ENCODE assay signal across 19 cellular contexts in the genomic region with DNA sequence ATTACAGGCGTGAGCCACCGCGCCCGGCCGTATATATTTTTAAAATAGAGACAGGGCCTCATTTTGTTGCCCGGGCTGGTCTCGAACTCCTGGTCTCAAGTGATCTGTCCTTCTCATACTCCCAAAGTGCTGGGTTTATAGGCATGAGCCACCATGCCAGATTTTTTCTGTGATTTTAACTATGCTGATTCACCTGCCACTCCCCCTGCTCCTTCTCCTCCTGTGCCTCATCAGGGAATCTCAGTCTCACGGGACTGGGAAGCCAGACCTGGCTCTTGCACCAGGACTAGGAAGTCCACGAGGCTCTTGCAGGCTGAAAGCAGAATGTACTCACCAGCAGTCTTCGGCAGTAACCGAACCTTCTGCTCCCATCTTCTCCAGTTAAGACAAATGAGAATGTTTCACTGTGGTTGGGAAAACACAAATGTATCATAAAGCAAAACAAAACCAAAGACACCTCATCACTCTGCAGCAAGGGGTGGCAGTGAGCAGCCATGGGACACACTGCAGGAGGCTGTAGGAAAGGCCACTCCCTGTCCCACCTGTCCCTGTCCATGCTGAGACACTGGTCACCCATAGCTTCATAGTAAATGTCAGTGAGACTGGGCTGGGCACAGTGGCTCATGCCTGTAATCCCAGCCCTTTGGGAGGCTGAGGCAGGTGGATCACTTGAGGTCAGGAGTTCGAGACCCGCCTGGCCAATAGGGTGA.
"Had no signal": no experiment of that assay in that cellular context is flagged by ENCODE, and none has a peak within 500 bp of the region (broad histone marks: within the 10 kb centered on the region; RNA-seq: fewer than 3 reads in every experiment).

No MANE protein-coding gene starts in this region.

- H3K4me3 ChIP-seq: lung had no signal

- H3K36me3 ChIP-seq: neutrophil had no signal

- H3K4me1 Mint-ChIP-seq: activated B cell treated with CpG ODN at 0.5 μM for 24 hours; activated CD4-positive, alpha-beta memory T cell treated with anti-CD3 and anti-CD28 coated beads, Interleukin-2, amount 10 ng/mL, durations not matched to agents 7 days and 5 days; activated CD8-positive, alpha-beta memory T cell treated with anti-CD3 and anti-CD28 coated beads, Interleukin-2, amount 10 ng/mL, durations not matched to agents 7 days and 5 days; stimulated activated naive B cell treated with anti-CD40 and anti-IgM and Interleukin-4, amounts not matched to agents 10 μg/mL and 1 μg/mL and 100 μg/mL, for 72 hours; T-helper 17 cell had no signal

- H3K9me3 Mint-ChIP-seq: activated B cell treated with CpG ODN at 0.5 μM for 24 hours; activated CD4-positive, alpha-beta memory T cell treated with anti-CD3 and anti-CD28 coated beads, Interleukin-2, amount 10 ng/mL, durations not matched to agents 7 days and 5 days; mesothelial cell of epicardium; natural killer cell treated with Interleukin-12 subunit alpha and Interleukin-12 subunit beta and Interleukin-15 and Interleukin-18, amount 100 ng/mL, for 72 hours; stimulated activated naive B cell treated with anti-CD40 and anti-IgM and Interleukin-4, amounts not matched to agents 10 μg/mL and 1 μg/mL and 100 μg/mL, for 72 hours had no signal

- DNase-seq: activated B cell treated with CpG ODN at 0.5 μM for 24 hours; activated CD4-positive, alpha-beta memory T cell treated with anti-CD3 and anti-CD28 coated beads, Interleukin-2, amount 10 ng/mL, durations not matched to agents 7 days and 5 days; activated CD4-positive, alpha-beta T cell treated with anti-CD3 and anti-CD28 coated beads for 4 hours; activated CD8-positive, alpha-beta memory T cell treated with anti-CD3 and anti-CD28 coated beads, Interleukin-2, amount 10 ng/mL, durations not matched to agents 7 days and 5 days; amniotic stem cell; dermis blood vessel endothelial cell; foreskin melanocyte; hypothalamus; islet precursor cell; stimulated activated naive B cell treated with anti-CD40 and anti-IgM and Interleukin-4, amounts not matched to agents 10 μg/mL and 1 μg/mL and 100 μg/mL, for 72 hours; T-helper 17 cell had no signal

- H3K27me3 Mint-ChIP-seq: activated B cell treated with CpG ODN at 0.5 μM for 24 hours; activated CD4-positive, alpha-beta memory T cell treated with anti-CD3 and anti-CD28 coated beads, Interleukin-2, amount 10 ng/mL, durations not matched to agents 7 days and 5 days had no signal

- ATAC-seq: activated CD8-positive, alpha-beta memory T cell treated with anti-CD3 and anti-CD28 coated beads, Interleukin-2, amount 10 ng/mL, durations not matched to agents 7 days and 5 days; left lobe of liver; natural killer cell treated with Interleukin-12 subunit alpha and Interleukin-12 subunit beta and Interleukin-15 and Interleukin-18, amount 100 ng/mL, for 72 hours; stimulated activated naive B cell treated with anti-CD40 and anti-IgM and Interleukin-4, amounts not matched to agents 10 μg/mL and 1 μg/mL and 100 μg/mL, for 72 hours; T-helper 17 cell had no signal

- H3K9me3 ChIP-seq: neutrophil had no signal

- H2AFZ ChIP-seq: parathyroid adenoma had no signal

- H3K4me3 Mint-ChIP-seq: activated B cell treated with CpG ODN at 0.5 μM for 24 hours; activated CD4-positive, alpha-beta memory T cell treated with anti-CD3 and anti-CD28 coated beads, Interleukin-2, amount 10 ng/mL, durations not matched to agents 7 days and 5 days; activated CD8-positive, alpha-beta memory T cell treated with anti-CD3 and anti-CD28 coated beads, Interleukin-2, amount 10 ng/mL, durations not matched to agents 7 days and 5 days; activated naive CD8-positive, alpha-beta T cell; mesothelial cell of epicardium; natural killer cell treated with Interleukin-12 subunit alpha and Interleukin-12 subunit beta and Interleukin-15 and Interleukin-18, amount 100 ng/mL, for 72 hours; stimulated activated naive B cell treated with anti-CD40 and anti-IgM and Interleukin-4, amounts not matched to agents 10 μg/mL and 1 μg/mL and 100 μg/mL, for 72 hours; T-helper 17 cell had no signal

- H3K36me3 Mint-ChIP-seq: activated CD8-positive, alpha-beta memory T cell treated with anti-CD3 and anti-CD28 coated beads, Interleukin-2, amount 10 ng/mL, durations not matched to agents 7 days and 5 days; activated naive CD8-positive, alpha-beta T cell; natural killer cell treated with Interleukin-12 subunit alpha and Interleukin-12 subunit beta and Interleukin-15 and Interleukin-18, amount 100 ng/mL, for 72 hours; stimulated activated naive B cell treated with anti-CD40 and anti-IgM and Interleukin-4, amounts not matched to agents 10 μg/mL and 1 μg/mL and 100 μg/mL, for 72 hours had no signal

- H3K79me2 ChIP-seq: parathyroid adenoma had no signal

- H3K27ac ChIP-seq: epithelial cell of prostate, neutrophil, parathyroid adenoma had no signal

- H3K27ac Mint-ChIP-seq: activated B cell treated with CpG ODN at 0.5 μM for 24 hours; activated CD4-positive, alpha-beta memory T cell treated with anti-CD3 and anti-CD28 coated beads, Interleukin-2, amount 10 ng/mL, durations not matched to agents 7 days and 5 days; activated CD8-positive, alpha-beta memory T cell treated with anti-CD3 and anti-CD28 coated beads, Interleukin-2, amount 10 ng/mL, durations not matched to agents 7 days and 5 days; activated naive CD8-positive, alpha-beta T cell; mesothelial cell of epicardium; natural killer cell treated with Interleukin-12 subunit alpha and Interleukin-12 subunit beta and Interleukin-15 and Interleukin-18, amount 100 ng/mL, for 72 hours; stimulated activated naive B cell treated with anti-CD40 and anti-IgM and Interleukin-4, amounts not matched to agents 10 μg/mL and 1 μg/mL and 100 μg/mL, for 72 hours; T-helper 17 cell had no signal

- H3K27me3 ChIP-seq: neutrophil had no signal

- H3K4me1 ChIP-seq: parathyroid adenoma had no signal
